9 cellular contexts compared by ENCODE assay signal in the genomic region with DNA sequence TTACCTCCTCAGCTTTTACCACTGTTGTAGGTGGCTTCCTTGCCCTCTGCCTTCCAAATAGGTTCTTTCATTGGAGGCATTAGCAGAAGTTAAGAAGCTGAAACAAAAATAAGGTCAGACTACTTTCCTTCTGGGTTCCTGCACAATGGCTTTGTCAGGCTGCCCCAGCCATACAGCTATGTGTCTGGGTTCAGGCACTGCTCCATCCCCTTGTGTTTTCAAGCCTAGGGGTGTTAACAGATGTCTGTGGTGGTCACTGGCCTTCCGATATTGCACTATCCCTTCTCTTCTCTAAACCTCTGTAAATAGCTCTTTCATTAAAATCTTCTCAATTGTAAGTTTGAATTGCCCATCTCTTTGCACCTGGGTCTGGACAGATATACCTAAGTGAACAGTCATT.
"Had no signal": no experiment of that assay in that cellular context is flagged by ENCODE, and none has a peak within 500 bp of the region (broad histone marks: within the 10 kb centered on the region; RNA-seq: fewer than 3 reads in every experiment).

No MANE protein-coding gene starts in this region.

- H3K27ac ChIP-seq: HL-60 had no signal

- H3K27ac Mint-ChIP-seq: HFFc6, IgD-negative memory B cell had no signal

- H3K4me3 Mint-ChIP-seq: HFFc6, IgD-negative memory B cell had no signal

- H3K4me1 ChIP-seq: HAP-1 had no signal

- H3K4me3 ChIP-seq: HAP-1 had no signal

- H3K9me3 Mint-ChIP-seq: HFFc6 had no signal

- DNase-seq: GOT3, H7, HFFc6, KG1 had no signal

- H3K36me3 Mint-ChIP-seq: IgD-negative memory B cell had no signal

- H3K36me3 ChIP-seq: HAP-1 had no signal

- FAIRE-seq: HepG2 had no signal

- H3K9me3 ChIP-seq: HAP-1 had no signal

- ATAC-seq: HCT116, HepG2 had no signal

- H3K4me1 Mint-ChIP-seq: IgD-negative memory B cell had no signal

- H3K27me3 Mint-ChIP-seq: IgD-negative memory B cell had no signal
